Comparison of ENCODE assay signal across 8 cellular contexts in the genomic region with DNA sequence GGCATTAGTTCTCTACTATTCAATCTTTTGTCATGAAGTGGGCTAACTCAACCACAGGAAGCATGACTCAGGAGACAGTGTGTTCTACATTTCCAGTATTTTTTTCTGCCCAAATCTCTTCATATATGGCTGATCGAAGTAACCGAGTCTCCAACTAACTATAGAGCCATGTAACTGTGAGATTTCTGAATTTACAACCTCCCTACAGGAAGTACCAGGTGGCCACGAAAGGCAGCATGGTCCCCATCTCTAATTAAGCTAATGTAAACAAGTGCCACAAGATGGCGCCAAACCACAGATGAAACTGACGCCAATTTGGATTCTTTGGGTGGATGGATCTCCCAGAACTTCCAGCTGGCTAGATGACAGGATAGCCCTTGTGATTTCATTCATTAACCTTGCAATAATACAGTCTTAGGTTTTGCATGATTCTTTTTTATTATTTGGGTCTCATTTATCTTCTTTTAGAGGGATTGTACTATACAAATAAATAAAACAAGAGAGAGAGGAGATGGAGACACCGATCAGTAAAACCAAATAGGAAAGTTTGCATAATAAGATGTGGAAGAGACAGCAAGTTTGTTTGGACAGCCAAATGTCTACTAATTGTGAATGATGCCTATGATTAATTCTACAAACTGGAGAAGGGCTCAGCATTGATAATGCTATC. TPM values are rescaled to one million over a fixed set of nuclear protein-coding genes. Genes with fewer than 3 reads are reported as not detected.
DNase-seq lines count a peak whose midpoint lies in the region; ATAC-seq and TF ChIP-seq lines count a peak whose summit lies in the region.

No MANE protein-coding gene starts in this region.

- TF ChIP-seq CTCF in OCI-LY7 (conservative IDR thresholded peaks at IDR 0.05; ENCODE audit: low read length) = peak; percentile 99
- TF ChIP-seq CTCF in tibial artery (IDR thresholded peaks at IDR 0.05) = peak; percentile 50 to 55

- no peaks in the 10 kb centered on the region for H3K9me2 ChIP-seq in OCI-LY7 (ENCODE audit: insufficient read depth, low read length)

- H3K9me3 ChIP-seq in OCI-LY7 (ENCODE audit: low read length) (no peaks in the 10 kb centered on the region), tibial artery (no peaks in the 10 kb centered on the region)

- peak overlapping the region; percentile 74; the same call in 1 of the 2 replicates for H2AFZ ChIP-seq in OCI-LY7 (ENCODE audit: low read length)

- H3K9me3 Mint-ChIP-seq in activated T-cell treated with anti-CD3 and anti-CD28 coated beads, Interleukin-2, amount 50 U/mL, for 24 hours = no peaks in the 10 kb centered on the region

- H3K27me3 Mint-ChIP-seq in activated T-cell treated with anti-CD3 and anti-CD28 coated beads, Interleukin-2, amount 50 U/mL, for 24 hours = no peaks in the 10 kb centered on the region

- peak; percentile 91 for ATAC-seq in GM21390 (IDR thresholded peaks at IDR 0.05; ENCODE audit: unreplicated experiment)

- POLR2A ChIA-PET in OCI-LY7 (lab: Charles Lee) = interaction anchor here (0.7 to 3.3 kb wide), 8 partner anchors 17 to 148 kb away, joined by 3 to 9 read pairs (median 4); no protein-coding TSS in a partner anchor

- no peaks in the 10 kb centered on the region for H3K36me3 Mint-ChIP-seq in activated T-cell treated with anti-CD3 and anti-CD28 coated beads, Interleukin-2, amount 50 U/mL, for 24 hours (ENCODE audit: low read depth)

- H3K27me3 ChIP-seq in tibial artery = no peaks in the 10 kb centered on the region

- no TSS peak for BruUV-seq in OCI-LY7 (replicated peaks; lab: Mats Ljungman, UMichigan)

- intact Hi-C loops in OCI-LY7 (cut with micrococcal nuclease; ENCODE audit: unreplicated experiment) = loop anchor here (1.0 to 5.0 kb wide), 3 partner anchors 51 to 148 kb away; no protein-coding TSS in a partner anchor
- intact Hi-C loops in tibial artery (cut with DNase I; ENCODE audit: low total_unique reads) = no loop called here

- H3K4me1 Mint-ChIP-seq in activated T-cell treated with anti-CD3 and anti-CD28 coated beads, Interleukin-2, amount 50 U/mL, for 24 hours (ENCODE audit: low read depth) = peaks cover 41% of the 10 kb centered on the region

- peak overlapping the region; percentile 53 for H3K4me2 ChIP-seq in OCI-LY7 (ENCODE audit: low read length)

- H3K36me3 ChIP-seq in OCI-LY7 (ENCODE audit: insufficient read depth, low read length) = no peaks in the 10 kb centered on the region
- H3K36me3 ChIP-seq in tibial artery = no peaks in the 10 kb centered on the region

- peak overlapping the region; percentile 61 for H3K4me3 Mint-ChIP-seq in activated T-cell treated with anti-CD3 and anti-CD28 coated beads, Interleukin-2, amount 50 U/mL, for 24 hours

- H3K4me1 ChIP-seq in OCI-LY7 (ENCODE audit: insufficient read depth, low read length, poor library complexity, severe bottlenecking) (peaks cover 7% of the 10 kb centered on the region), tibial artery (no peaks in the 10 kb centered on the region)

- no peaks in the 10 kb centered on the region for H4K20me1 ChIP-seq in OCI-LY7 (ENCODE audit: insufficient read depth, low read length)

- H3K27ac ChIP-seq in OCI-LY7 (ENCODE audit: low read depth, low read length, poor library complexity, severe bottlenecking) (no peak overlapping the region), tibial artery (no peak overlapping the region)

- CTCF ChIA-PET in OCI-LY7 (lab: Charles Lee; ENCODE audit: unreplicated experiment) = interaction anchor here (0.9 to 1.3 kb wide), 4 partner anchors 17 to 148 kb away, joined by 3 to 7 read pairs (median 3); no protein-coding TSS in a partner anchor

- H3K4me3 ChIP-seq in OCI-LY7 (ENCODE audit: low read depth, low read length, poor library complexity, severe bottlenecking) = no peak overlapping the region
- no peak overlapping the region for H3K4me3 ChIP-seq in tibial artery

- H3K27ac Mint-ChIP-seq in activated T-cell treated with anti-CD3 and anti-CD28 coated beads, Interleukin-2, amount 50 U/mL, for 24 hours = peak overlapping the region; percentile 90

- peak; percentile 45 for DNase-seq in DMS153 treated with DMSO at 0.1 percent for 48 hours (lab: John Stamatoyannopoulos, UW; ENCODE audit: unreplicated experiment)
- DNase-seq in HS-5 (ENCODE audit: low read depth) = peak; percentile 46
- DNase-seq in OCI-LY7 (ENCODE audit: low spot score) = peak; percentile 90
- DNase-seq in activated T-cell treated with anti-CD3 and anti-CD28 coated beads, Interleukin-2, amount 50 U/mL, for 24 hours = peak; percentile 61
- DNase-seq in fibroblast of peridontal ligament (ENCODE audit: extremely low read depth) = peak; percentile 75
- peak; percentile 15 for DNase-seq in non-pigmented ciliary epithelial cell (ENCODE audit: low read depth)
- peak; percentile 54 to 70 for DNase-seq in tibial artery

- H3K79me2 ChIP-seq in OCI-LY7 (ENCODE audit: insufficient read depth, low read depth, low read length) = no peaks in the 10 kb centered on the region

RNA-seq across cellular contexts. Expression of a gene that starts 18.3 kb away (rescaled TPM):
- 98.4 and 115 TPM in 2 replicates for total RNA-seq in OCI-LY7 (2014; rRNA removed; shearing (Covaris generic))
- 72.1 and 84.1 TPM in 2 replicates for total RNA-seq in OCI-LY7 (2022)

Comparison
In these comparisons a context has a peak if more than half of its experiments do, and no peak if none do; other contexts are left out.
1. DNase-seq: peak in every context shown above with its lines; median percentile 90 in OCI-LY7; 75 in fibroblast of peridontal ligament; 62 in tibial artery; 61 in activated T-cell treated with anti-CD3 and anti-CD28 coated beads, Interleukin-2, amount 50 U/mL, for 24 hours; 46 in HS-5; 45 in DMS153 treated with DMSO at 0.1 percent for 48 hours; 15 in non-pigmented ciliary epithelial cell.